ENCODE assay signal across 22 cellular contexts in genomic region chr2:65576278-65576677, GRCh38.
DNase-seq lines count a peak whose midpoint lies in the region; ATAC-seq and TF ChIP-seq lines count a peak whose summit lies in the region.
"Had no signal": no experiment of that assay in that cellular context is flagged by ENCODE, and none has a peak within 500 bp of the region (broad histone marks: within the 10 kb centered on the region; RNA-seq: fewer than 3 reads in every experiment).

No MANE protein-coding gene starts in this region.

- peak overlapping the region; percentile 68 for H3K27ac ChIP-seq in GM23248
- H3K27ac ChIP-seq in fibroblast of lung (ENCODE audit: insufficient read depth, low read length) = peak overlapping the region; percentile 87
- H3K27ac ChIP-seq in smooth muscle cell (ENCODE audit: low read depth) = peak overlapping the region; percentile 90

- no peaks in the 10 kb centered on the region for H3K27me3 ChIP-seq in GM23248 (replicated peaks; ENCODE audit: insufficient read depth)
- H3K27me3 ChIP-seq in adipocyte (replicated peaks; ENCODE audit: control insufficient read depth, insufficient read depth, low read length) = no peaks in the 10 kb centered on the region
- no peaks in the 10 kb centered on the region for H3K27me3 ChIP-seq in fibroblast of lung (ENCODE audit: control insufficient read depth, insufficient read depth, low read length)
- no peaks in the 10 kb centered on the region for H3K27me3 ChIP-seq in smooth muscle cell (ENCODE audit: low read depth)
- H3K27me3 ChIP-seq: pancreas had no signal

- DNase-seq in GM23248 (no peak), adipocyte (ENCODE audit: low read depth) (no peak), fibroblast of lung (ENCODE audit: low read depth in 2 of 2) (no peak), smooth muscle cell (lab: John Stamatoyannopoulos, UW; ENCODE audit: unreplicated experiment) (no peak), NCI-H82 treated with DMSO at 0.1 percent for 48 hours (lab: John Stamatoyannopoulos, UW; ENCODE audit: unreplicated experiment) (no peak)
- DNase-seq: activated CD4-positive, alpha-beta T cell treated with anti-CD3 and anti-CD28 coated beads for 1 hour; activated naive CD4-positive, alpha-beta T cell; activated T-cell treated with anti-CD3 and anti-CD28 coated beads, Interleukin-2, amount 50 U/mL, for 24 hours; CD8-positive, alpha-beta T cell; GDM1; H7; KG1; natural killer cell; NCI-H187; NCI-H69; pancreas; right cardiac atrium; SHP77 treated with DMSO at 0.1 percent for 48 hours; T-helper 1 cell had no signal

- no peaks in the 10 kb centered on the region for H3K9me2 ChIP-seq in GM23248 (ENCODE audit: insufficient read depth)

- WGBS in GM23248 (ENCODE audit: low coverage in 1 of 2, low lambda C conversion rate in 2 of 2, missing lambda C conversion rate in 2 of 2), 2 experiments = 96 to 100% methylated on average over 1 of the region's 1 CpG
- 69% methylated on average over 1 of the region's 1 CpG for WGBS in smooth muscle cell (ENCODE audit: low lambda C conversion rate)

- no peaks in the 10 kb centered on the region for H4K20me1 ChIP-seq in GM23248 (ENCODE audit: insufficient read depth)
- H4K20me1 ChIP-seq in fibroblast of lung (ENCODE audit: control insufficient read depth, extremely low read depth, insufficient read depth, low read length) = no peaks in the 10 kb centered on the region
- H4K20me1 ChIP-seq in smooth muscle cell (ENCODE audit: low read depth) = no peaks in the 10 kb centered on the region

- no peaks in the 10 kb centered on the region for H3K36me3 ChIP-seq in GM23248 (ENCODE audit: low read depth)
- no peaks in the 10 kb centered on the region for H3K36me3 ChIP-seq in adipocyte (ENCODE audit: control insufficient read depth, insufficient read depth, low read length, severe bottlenecking)
- no peaks in the 10 kb centered on the region for H3K36me3 ChIP-seq in fibroblast of lung (ENCODE audit: control insufficient read depth, insufficient read depth, low read length)
- no peaks in the 10 kb centered on the region for H3K36me3 ChIP-seq in smooth muscle cell (ENCODE audit: low read depth)
- H3K36me3 ChIP-seq: pancreas had no signal

- no peaks in the 10 kb centered on the region for H3F3A ChIP-seq in GM23248 (ENCODE audit: insufficient read depth)
- no peaks in the 10 kb centered on the region for H3F3A ChIP-seq in smooth muscle cell (ENCODE audit: low read depth)

- H3K4me2 ChIP-seq in GM23248 (ENCODE audit: unreplicated experiment) = no peak overlapping the region
- H3K4me2 ChIP-seq in fibroblast of lung (ENCODE audit: extremely low read depth, insufficient read depth, low read length) = no peak overlapping the region
- peak overlapping the region; percentile 79 for H3K4me2 ChIP-seq in smooth muscle cell

- no peak overlapping the region for H3K4me3 ChIP-seq in GM23248
- peak overlapping the region; percentile 22 for H3K4me3 ChIP-seq in adipocyte (ENCODE audit: low read length)
- no peak overlapping the region for H3K4me3 ChIP-seq in fibroblast of lung (replicated peaks in 1 of 4; ENCODE audit: control extremely low read depth in 1 of 4, insufficient read depth in 1 of 4, low read depth in 3 of 4, low read length in 4 of 4)
- H3K4me3 ChIP-seq in smooth muscle cell = no peak overlapping the region
- H3K4me3 ChIP-seq: pancreas had no signal

- H3K79me2 ChIP-seq in GM23248 (ENCODE audit: insufficient read depth) = no peaks in the 10 kb centered on the region
- H3K79me2 ChIP-seq in fibroblast of lung (ENCODE audit: control insufficient read depth, insufficient read depth, low read length) = no peaks in the 10 kb centered on the region
- H3K79me2 ChIP-seq in smooth muscle cell (ENCODE audit: low read depth) = no peaks in the 10 kb centered on the region

- H2AFZ ChIP-seq in GM23248 (no peak overlapping the region), fibroblast of lung (ENCODE audit: low read length) (no peak overlapping the region), smooth muscle cell (ENCODE audit: low read depth) (no peak overlapping the region)

- in situ Hi-C loops in GM23248 (cut with MboI) = no loop called here

- H3K9me3 ChIP-seq in GM23248 (ENCODE audit: low read depth) (no peaks in the 10 kb centered on the region), adipocyte (ENCODE audit: control insufficient read depth, low read length) (no peaks in the 10 kb centered on the region), fibroblast of lung (ENCODE audit: control insufficient read depth, insufficient read depth, low read depth, low read length) (no peaks in the 10 kb centered on the region), smooth muscle cell (replicated peaks; ENCODE audit: low read depth) (no peaks in the 10 kb centered on the region)
- H3K9me3 ChIP-seq: pancreas had no signal

- H3K4me1 ChIP-seq in GM23248 (ENCODE audit: insufficient read depth) (peaks cover 18% of the 10 kb centered on the region), adipocyte (ENCODE audit: control insufficient read depth, insufficient read depth, low read length) (peaks cover 32% of the 10 kb centered on the region), fibroblast of lung (ENCODE audit: control insufficient read depth, extremely low read depth, insufficient read depth, low read length) (peaks cover 10% of the 10 kb centered on the region), smooth muscle cell (ENCODE audit: low read depth) (no peaks in the 10 kb centered on the region)
- H3K4me1 ChIP-seq: pancreas had no signal

- ATAC-seq in GM19455 (IDR thresholded peaks at IDR 0.05; ENCODE audit: unreplicated experiment) = no peak
- ATAC-seq in HG03521 (IDR thresholded peaks at IDR 0.05; ENCODE audit: unreplicated experiment) = no peak
- ATAC-seq in GM19035 (IDR thresholded peaks at IDR 0.05; ENCODE audit: unreplicated experiment) = no peak
- ATAC-seq: CD8-positive, alpha-beta T cell; natural killer cell had no signal

- H3K9ac ChIP-seq in GM23248 = no peak overlapping the region
- peak overlapping the region; percentile 35 for H3K9ac ChIP-seq in adipocyte (ENCODE audit: low read length)
- no peak overlapping the region for H3K9ac ChIP-seq in fibroblast of lung (ENCODE audit: insufficient read depth, low read length)
- H3K9ac ChIP-seq in smooth muscle cell (ENCODE audit: low read depth) = peak overlapping the region; percentile 57

- TF ChIP-seq CTCF in fibroblast of lung (conservative IDR thresholded peaks at IDR 0.05 in 1 of 2, IDR thresholded peaks at IDR 0.05 in 1 of 2; ENCODE audit: low read depth in 1 of 2, low read length in 2 of 2) = no peak
- TF ChIP-seq CTCF in smooth muscle cell (IDR thresholded peaks at IDR 0.05; ENCODE audit: borderline replicate concordance, insufficient read depth, poor library complexity, severe bottlenecking) = no peak

Comparison
In these comparisons a context has a peak if more than half of its experiments do, and no peak if none do; other contexts are left out.
1. H3K9ac ChIP-seq: peak in adipocyte (single experiment) and smooth muscle cell (single experiment); none in GM23248 (single experiment) and fibroblast of lung (single experiment).
2. Peak in every context shown above with its lines, with median percentiles within 50 percentile points of each other: H3K27ac ChIP-seq.